ENCODE assay signal across 25 cellular contexts in genomic region chr10:24223341-24223740, GRCh38. TPM values are rescaled to one million over a fixed set of nuclear protein-coding genes. Genes with fewer than 3 reads are reported as not detected.
"Had no signal": no experiment of that assay in that cellular context is flagged by ENCODE, and none has a peak within 500 bp of the region (broad histone marks: within the 10 kb centered on the region; RNA-seq: fewer than 3 reads in every experiment).

No MANE protein-coding gene starts in this region.

- H3K27me3 ChIP-seq: left lung, right lobe of liver, transverse colon had no signal

- H3K4me1 ChIP-seq: left lung, right lobe of liver, transverse colon had no signal

- H3K4me3 ChIP-seq: left lung, right lobe of liver, transverse colon had no signal

- H3K4me1 Mint-ChIP-seq: activated B cell treated with CpG ODN at 0.5 μM for 24 hours; activated T-helper 17 cell treated with anti-CD3 and anti-CD28 coated beads, Interleukin-2, amount 50 U/mL, for 72 hours; central memory CD8-positive, alpha-beta T cell; natural killer cell; T-helper 17 cell had no signal

- H3K9me3 ChIP-seq: left lung, right lobe of liver, transverse colon had no signal

- DNase-seq: activated B cell treated with CpG ODN at 0.5 μM for 24 hours; activated CD4-positive, alpha-beta T cell treated with anti-CD3 and anti-CD28 coated beads, Interleukin-2, amount 50 U/mL, for 1 hour; activated CD8-positive, alpha-beta T cell treated with anti-CD3 and anti-CD28 coated beads for 36 hours; activated gamma-delta T cell treated with Interleukin-2 at 50 U/mL for 16 hours; activated naive CD4-positive, alpha-beta T cell treated with anti-CD3 and anti-CD28 coated beads, Interleukin-2, amount 50 U/mL, for 16 hours; activated T-cell treated with anti-CD3 and anti-CD28 coated beads, Interleukin-2, amount 50 U/mL, for 4 hours; amygdala; dermis blood vessel endothelial cell; effector CD4-positive, alpha-beta T cell; glutamatergic neuron; left lung; mammary epithelial cell; natural killer cell; posterior cingulate gyrus; right lobe of liver; stimulated activated CD4-positive, alpha-beta T cell treated with anti-CD3 and anti-CD28 coated beads, Interleukin-2, amount 100 ng/mL, for 48 hours; stimulated activated naive CD4-positive, alpha-beta T cell treated with Interleukin-2 at 50 U/mL for 16 hours; SW 1271; T-helper 17 cell; transverse colon had no signal

- H3K9me3 Mint-ChIP-seq: activated B cell treated with CpG ODN at 0.5 μM for 24 hours; activated CD8-positive, alpha-beta T cell treated with anti-CD3 and anti-CD28 coated beads for 36 hours; activated T-cell treated with anti-CD3 and anti-CD28 coated beads, Interleukin-2, amount 50 U/mL, for 4 hours; activated T-helper 17 cell treated with anti-CD3 and anti-CD28 coated beads, Interleukin-2, amount 50 U/mL, for 72 hours had no signal

- FAIRE-seq: frontal cortex, islet of Langerhans, urothelium cell line had no signal

- H3K27ac ChIP-seq: left lung, right lobe of liver, transverse colon had no signal

- ATAC-seq: activated CD8-positive, alpha-beta T cell treated with anti-CD3 and anti-CD28 coated beads for 36 hours; activated T-cell treated with anti-CD3 and anti-CD28 coated beads, Interleukin-2, amount 50 U/mL, for 4 hours; activated T-helper 17 cell treated with anti-CD3 and anti-CD28 coated beads, Interleukin-2, amount 50 U/mL, for 72 hours; natural killer cell; right lobe of liver; T-helper 17 cell had no signal

- H3K36me3 ChIP-seq: left lung, right lobe of liver, transverse colon had no signal

- H3K36me3 Mint-ChIP-seq: natural killer cell had no signal

- H3K27ac Mint-ChIP-seq: activated B cell treated with CpG ODN at 0.5 μM for 24 hours; activated CD8-positive, alpha-beta T cell treated with anti-CD3 and anti-CD28 coated beads for 36 hours; activated T-helper 17 cell treated with anti-CD3 and anti-CD28 coated beads, Interleukin-2, amount 50 U/mL, for 72 hours; natural killer cell; T-helper 17 cell had no signal

- H3K27me3 Mint-ChIP-seq: activated B cell treated with CpG ODN at 0.5 μM for 24 hours; activated CD8-positive, alpha-beta T cell treated with anti-CD3 and anti-CD28 coated beads for 36 hours; activated T-helper 17 cell treated with anti-CD3 and anti-CD28 coated beads, Interleukin-2, amount 50 U/mL, for 72 hours; central memory CD8-positive, alpha-beta T cell had no signal

- H3K4me3 Mint-ChIP-seq: activated B cell treated with CpG ODN at 0.5 μM for 24 hours; activated CD8-positive, alpha-beta T cell treated with anti-CD3 and anti-CD28 coated beads for 36 hours; activated T-cell treated with anti-CD3 and anti-CD28 coated beads, Interleukin-2, amount 50 U/mL, for 4 hours; activated T-helper 17 cell treated with anti-CD3 and anti-CD28 coated beads, Interleukin-2, amount 50 U/mL, for 72 hours; central memory CD8-positive, alpha-beta T cell; natural killer cell; T-helper 17 cell had no signal

RNA-seq across cellular contexts. Expression of gene KIAA1217, which starts 14.4 kb away (rescaled TPM):
- total RNA-seq: natural killer cell had no signal
